Comparison of ENCODE assay signal across 8 cellular contexts in genomic region chr14:88551936-88552565, GRCh38. TPM values are rescaled to one million over a fixed set of nuclear protein-coding genes. Genes with fewer than 3 reads are reported as not detected.
A peak's percentile ranks its signal among the peaks of the same experiment; 100 is the strongest.
DNase-seq lines count a peak whose midpoint lies in the region; ATAC-seq and TF ChIP-seq lines count a peak whose summit lies in the region.

No MANE protein-coding gene starts in this region.

- H3K4me1 ChIP-seq in left lung: peaks cover 4 to 45% of the 10 kb centered on the region in 2 donors
- H3K4me1 ChIP-seq in subcutaneous abdominal adipose tissue (ENCODE audit: control insufficient read depth in 5 of 5, insufficient read depth in 5 of 5, low read length in 5 of 5): peaks cover 4 to 51% (median 45%) of the 10 kb centered on the region in 5 donors
- H3K4me1 ChIP-seq in MM.1S (ENCODE audit: low read length): no peaks in the 10 kb centered on the region

- H3K36me3 Mint-ChIP-seq in activated T-cell treated with anti-CD3 and anti-CD28 coated beads, Interleukin-2, amount 50 U/mL, for 72 hours (ENCODE audit: insufficient read depth in 2 of 2): no peaks in the 10 kb centered on the region

- no peak overlapping the region for H3K4me2 ChIP-seq in MM.1S (ENCODE audit: low read depth, low read length)

- no peaks in the 10 kb centered on the region for H3K79me2 ChIP-seq in MM.1S (ENCODE audit: low read length)

- H3K36me3 ChIP-seq in left lung (peaks cover 0 to 14% of the 10 kb centered on the region in 2 donors), subcutaneous abdominal adipose tissue (ENCODE audit: control insufficient read depth in 5 of 5, insufficient read depth in 5 of 5, low read length in 5 of 5) (peaks cover 6 to 26% (median 17%) of the 10 kb centered on the region in 5 donors), MM.1S (replicated peaks; ENCODE audit: insufficient read depth, low read length) (no peaks in the 10 kb centered on the region)

- H3K27ac ChIP-seq in left lung (peak overlapping the region; percentile 40 to 50), subcutaneous abdominal adipose tissue (ENCODE audit: low read depth, low read length) (peak overlapping the region; percentile 69), MM.1S (ENCODE audit: low read length) (no peak overlapping the region)

- H4K20me1 ChIP-seq in MM.1S (ENCODE audit: insufficient read depth, low read length): no peaks in the 10 kb centered on the region

- DNase-seq in activated T-cell treated with anti-CD3 and anti-CD28 coated beads, Interleukin-2, amount 50 U/mL, for 72 hours: no peak
- no peak for DNase-seq in activated T-cell treated with anti-CD3 and anti-CD28 coated beads, Interleukin-2, amount 50 U/mL, for 48 hours
- peak; percentile 47 for DNase-seq in cerebellar cortex (ENCODE audit: low spot score)
- DNase-seq in left lung: no peak
- no peak for DNase-seq in stimulated activated CD4-positive, alpha-beta T cell treated with anti-CD3 and anti-CD28 coated beads, Interleukin-2, amount 100 ng/mL, for 48 hours
- no peak for DNase-seq in MM.1S
- DNase-seq in OCI-M1 (lab: John Stamatoyannopoulos, UW): no peak

- intact Hi-C loops in left lung (cut with DNase I): no loop called here

- H2AFZ ChIP-seq in MM.1S (ENCODE audit: low read length): no peak overlapping the region

- ATAC-seq in activated T-cell treated with anti-CD3 and anti-CD28 coated beads, Interleukin-2, amount 50 U/mL, for 72 hours (replicated peaks in 1 of 2): no peak
- ATAC-seq in left lung: peak; percentile 8

- H3K27me3 ChIP-seq in left lung: peaks cover 0 to 61% of the 10 kb centered on the region in 2 donors
- no peaks in the 10 kb centered on the region for H3K27me3 ChIP-seq in subcutaneous abdominal adipose tissue (ENCODE audit: control insufficient read depth in 5 of 5, insufficient read depth in 4 of 5, low read length in 5 of 5)
- no peaks in the 10 kb centered on the region for H3K27me3 ChIP-seq in MM.1S (replicated peaks; ENCODE audit: insufficient read depth, low read length)

- H3K9ac ChIP-seq in subcutaneous abdominal adipose tissue (ENCODE audit: low read length in 5 of 5): peak overlapping the region; percentile 66 to 89 (median 85)
- no peak overlapping the region for H3K9ac ChIP-seq in MM.1S (ENCODE audit: low read length)

- no peaks in the 10 kb centered on the region for H3K9me2 ChIP-seq in MM.1S (replicated peaks; ENCODE audit: insufficient read depth, low read length)

- peaks cover 17% of the 10 kb centered on the region for H3K4me1 Mint-ChIP-seq in activated T-cell treated with anti-CD3 and anti-CD28 coated beads, Interleukin-2, amount 50 U/mL, for 72 hours (ENCODE audit: low read depth)

- H3K27me3 Mint-ChIP-seq in activated T-cell treated with anti-CD3 and anti-CD28 coated beads, Interleukin-2, amount 50 U/mL, for 72 hours (ENCODE audit: low read depth): peaks cover 47% of the 10 kb centered on the region

- peak overlapping the region; percentile 74 to 78 for H3K4me3 Mint-ChIP-seq in activated T-cell treated with anti-CD3 and anti-CD28 coated beads, Interleukin-2, amount 50 U/mL, for 72 hours

- H3K9me3 Mint-ChIP-seq in activated T-cell treated with anti-CD3 and anti-CD28 coated beads, Interleukin-2, amount 50 U/mL, for 72 hours: no peaks in the 10 kb centered on the region

- H3K27ac Mint-ChIP-seq in activated T-cell treated with anti-CD3 and anti-CD28 coated beads, Interleukin-2, amount 50 U/mL, for 72 hours: no peak overlapping the region

- TF ChIP-seq CTCF in left lung (IDR thresholded peaks at IDR 0.05): no peak
- no peak for TF ChIP-seq CTCF in MM.1S (IDR thresholded peaks at IDR 0.05; ENCODE audit: low read length)

- H3F3A ChIP-seq in MM.1S (ENCODE audit: insufficient read depth, low read length): no peaks in the 10 kb centered on the region

- peak overlapping the region; percentile 57 to 62 for H3K4me3 ChIP-seq in left lung
- H3K4me3 ChIP-seq in subcutaneous abdominal adipose tissue (ENCODE audit: low read depth in 1 of 5, low read length in 5 of 5): peak overlapping the region; percentile 79 to 90 (median 87)
- H3K4me3 ChIP-seq in MM.1S (ENCODE audit: low read length): no peak overlapping the region

- H3K9me3 ChIP-seq in left lung (no peaks in the 10 kb centered on the region), subcutaneous abdominal adipose tissue (ENCODE audit: control insufficient read depth in 5 of 5, low read length in 5 of 5) (no peaks in the 10 kb centered on the region), MM.1S (replicated peaks; ENCODE audit: insufficient read depth, low read length) (no peaks in the 10 kb centered on the region)

RNA-seq across cellular contexts. Expression of gene PTPN21, which starts 2.8 kb away (rescaled TPM):
- under 1 TPM; 0.14 to 0.95 TPM for total RNA-seq in activated T-cell treated with anti-CD3 and anti-CD28 coated beads, Interleukin-2, amount 50 U/mL, for 72 hours
- total RNA-seq in left lung: 10 to 100 TPM; 26.8 to 33.0 TPM

RNA-seq across cellular contexts. Expression of gene ZC3H14, which starts 10.8 kb away (rescaled TPM):
- total RNA-seq in activated T-cell treated with anti-CD3 and anti-CD28 coated beads, Interleukin-2, amount 50 U/mL, for 72 hours: 10 to 100 TPM; 44.2 to 58.9 TPM
- 10 to 100 TPM; 46.6 to 58.9 TPM for total RNA-seq in left lung

Comparison
In these comparisons a context has a peak if more than half of its experiments do, and no peak if none do; other contexts are left out.
1. RNA of gene PTPN21, which starts 2.8 kb away (total RNA-seq): 26.8 to 33.0 TPM in left lung; 0.14 to 0.95 TPM in activated T-cell treated with anti-CD3 and anti-CD28 coated beads, Interleukin-2, amount 50 U/mL, for 72 hours; every median in the first group is over 10 times any median in the second.